ENCODE assay signal across 9 cellular contexts in genomic region chr5:132828846-132829494, GRCh38. TPM values are rescaled to one million over a fixed set of nuclear protein-coding genes. Genes with fewer than 3 reads are reported as not detected.
DNase-seq lines count a peak whose midpoint lies in the region; ATAC-seq and TF ChIP-seq lines count a peak whose summit lies in the region.
"Had no signal": no experiment of that assay in that cellular context is flagged by ENCODE, and none has a peak within 500 bp of the region (broad histone marks: within the 10 kb centered on the region; RNA-seq: fewer than 3 reads in every experiment).

No MANE protein-coding gene starts in this region.

- H3K9me3 Mint-ChIP-seq in activated T-cell treated with anti-CD3 and anti-CD28 coated beads, Interleukin-2, amount 50 U/mL, for 4 hours: no peaks in the 10 kb centered on the region
- H3K9me3 Mint-ChIP-seq in activated naive CD8-positive, alpha-beta T cell treated with anti-CD3 and anti-CD28 coated beads, Interleukin-2, amount 50 U/mL, for 24 hours: no peaks in the 10 kb centered on the region

- H3K4me1 Mint-ChIP-seq in activated T-cell treated with anti-CD3 and anti-CD28 coated beads, Interleukin-2, amount 50 U/mL, for 4 hours (ENCODE audit: low read depth): peaks cover 10% of the 10 kb centered on the region
- peaks cover 9% of the 10 kb centered on the region for H3K4me1 Mint-ChIP-seq in activated naive CD8-positive, alpha-beta T cell treated with anti-CD3 and anti-CD28 coated beads, Interleukin-2, amount 50 U/mL, for 24 hours

- WGBS in thyroid gland, 2 donors: 55 to 57% methylated on average over 4 of the region's 4 CpGs

- H3K36me3 Mint-ChIP-seq in activated T-cell treated with anti-CD3 and anti-CD28 coated beads, Interleukin-2, amount 50 U/mL, for 4 hours (ENCODE audit: insufficient read depth): no peaks in the 10 kb centered on the region
- H3K36me3 Mint-ChIP-seq in activated naive CD8-positive, alpha-beta T cell treated with anti-CD3 and anti-CD28 coated beads, Interleukin-2, amount 50 U/mL, for 24 hours (ENCODE audit: low read depth): no peaks in the 10 kb centered on the region

- no peak for DNase-seq in activated T-cell treated with anti-CD3 and anti-CD28 coated beads, Interleukin-2, amount 50 U/mL, for 4 hours
- DNase-seq in activated T-cell treated with anti-CD3 and anti-CD28 coated beads, Interleukin-2, amount 50 U/mL, for 48 hours: no peak
- no peak for DNase-seq in activated naive CD8-positive, alpha-beta T cell treated with anti-CD3 and anti-CD28 coated beads, Interleukin-2, amount 50 U/mL, for 24 hours
- DNase-seq in thyroid gland: peak; percentile 61 to 62
- no peak for DNase-seq in activated gamma-delta T cell treated with Interleukin-2 at 50 U/mL for 16 hours
- no peak for DNase-seq in foreskin melanocyte
- DNase-seq: stimulated activated CD4-positive, alpha-beta T cell treated with anti-CD3 and anti-CD28 coated beads, Interleukin-2, amount 100 ng/mL, for 24 hours had no signal

- peaks cover 10 to 16% of the 10 kb centered on the region in 2 donors for H3K4me1 ChIP-seq in thyroid gland

- intact Hi-C loops in thyroid gland (cut with DNase I): loop anchor here (5.0 to 10.0 kb wide), 4 partner anchors 43 to 444 kb away; partner anchors contain the start of genes CCNI2 and LEAP2

- peak overlapping the region; percentile 88 for H3K27ac ChIP-seq in layer of hippocampus (ENCODE audit: low read depth, low read length)
- no peak overlapping the region for H3K27ac ChIP-seq in thyroid gland

- no peak for ATAC-seq in activated T-cell treated with anti-CD3 and anti-CD28 coated beads, Interleukin-2, amount 50 U/mL, for 4 hours
- ATAC-seq in activated naive CD8-positive, alpha-beta T cell treated with anti-CD3 and anti-CD28 coated beads, Interleukin-2, amount 50 U/mL, for 24 hours: no peak
- ATAC-seq in GM18870 (IDR thresholded peaks at IDR 0.05; ENCODE audit: unreplicated experiment): no peak

- H3K4me3 ChIP-seq in thyroid gland (replicated peaks in 1 of 3): no peak overlapping the region

- TF ChIP-seq CTCF in thyroid gland (IDR thresholded peaks at IDR 0.05): no peak

- TF ChIP-seq POLR2A in thyroid gland (IDR thresholded peaks at IDR 0.05): no peak

- H3K27me3 Mint-ChIP-seq in activated T-cell treated with anti-CD3 and anti-CD28 coated beads, Interleukin-2, amount 50 U/mL, for 4 hours (ENCODE audit: low read depth): peaks cover 54% of the 10 kb centered on the region
- peaks cover 65% of the 10 kb centered on the region for H3K27me3 Mint-ChIP-seq in activated naive CD8-positive, alpha-beta T cell treated with anti-CD3 and anti-CD28 coated beads, Interleukin-2, amount 50 U/mL, for 24 hours

- no peak overlapping the region for H3K27ac Mint-ChIP-seq in activated naive CD8-positive, alpha-beta T cell treated with anti-CD3 and anti-CD28 coated beads, Interleukin-2, amount 50 U/mL, for 24 hours

- no peaks in the 10 kb centered on the region for H3K9me3 ChIP-seq in thyroid gland

- no peaks in the 10 kb centered on the region for H3K36me3 ChIP-seq in thyroid gland

- peak overlapping the region; percentile 82 for H3K4me3 Mint-ChIP-seq in activated T-cell treated with anti-CD3 and anti-CD28 coated beads, Interleukin-2, amount 50 U/mL, for 4 hours
- H3K4me3 Mint-ChIP-seq in activated naive CD8-positive, alpha-beta T cell treated with anti-CD3 and anti-CD28 coated beads, Interleukin-2, amount 50 U/mL, for 24 hours: peak overlapping the region; percentile 81

- H3K27me3 ChIP-seq in layer of hippocampus (ENCODE audit: control insufficient read depth, insufficient read depth, low read length) (no peaks in the 10 kb centered on the region), thyroid gland (no peaks in the 10 kb centered on the region)

RNA-seq across cellular contexts. Expression of gene SHROOM1, which starts 1.5 kb away (rescaled TPM):
- total RNA-seq in activated T-cell treated with anti-CD3 and anti-CD28 coated beads, Interleukin-2, amount 50 U/mL, for 4 hours: 1 to 10 TPM in 1 of 3 donors, under 1 TPM in 2; 0.79 to 1.4 (median 0.83) TPM
- total RNA-seq in thyroid gland: 10 to 100 TPM in 3 of 4 donors, 1 to 10 TPM in 1; 7.6 to 21.4 (median 14.2) TPM

RNA-seq across cellular contexts. Expression of gene SOWAHA, which starts 15.9 kb away (rescaled TPM):
- total RNA-seq in activated T-cell treated with anti-CD3 and anti-CD28 coated beads, Interleukin-2, amount 50 U/mL, for 4 hours: under 1 TPM in 1 of 3 donors, not detected in 2; 0.05 TPM
- 1 to 10 TPM; 3.7 to 9.3 (median 4.6) TPM for total RNA-seq in thyroid gland

RNA-seq across cellular contexts. Expression of gene GDF9, which starts 37.3 kb away (rescaled TPM):
- total RNA-seq in activated T-cell treated with anti-CD3 and anti-CD28 coated beads, Interleukin-2, amount 50 U/mL, for 4 hours: under 1 TPM; 0.27 to 0.89 (median 0.32) TPM
- total RNA-seq in thyroid gland: under 1 TPM in 2 of 4 donors, not detected in 2; 0.27 to 0.33 TPM

RNA-seq across cellular contexts. Expression of gene UQCRQ, which starts 37.5 kb away (rescaled TPM):
- total RNA-seq in activated T-cell treated with anti-CD3 and anti-CD28 coated beads, Interleukin-2, amount 50 U/mL, for 4 hours: 100 to 1,000 TPM; 475 to 549 (median 490) TPM
- total RNA-seq in thyroid gland: 100 to 1,000 TPM in 3 of 4 donors, 10 to 100 TPM in 1; 59.2 to 235 (median 118) TPM

RNA-seq across cellular contexts. Expression of gene LEAP2, which starts 44.5 kb away (rescaled TPM):
- total RNA-seq in activated T-cell treated with anti-CD3 and anti-CD28 coated beads, Interleukin-2, amount 50 U/mL, for 4 hours: 1 to 10 TPM; 1.9 to 2.1 (median 1.9) TPM
- total RNA-seq in thyroid gland: 1 to 10 TPM; 1.5 to 4.8 (median 2.9) TPM

Comparison
In these comparisons a context has a peak if more than half of its experiments do, and no peak if none do; other contexts are left out.
1. DNase-seq: peak in thyroid gland (2 of 2); none in activated T-cell treated with anti-CD3 and anti-CD28 coated beads, Interleukin-2, amount 50 U/mL, for 4 hours (single experiment), activated T-cell treated with anti-CD3 and anti-CD28 coated beads, Interleukin-2, amount 50 U/mL, for 48 hours (0 of 2), activated naive CD8-positive, alpha-beta T cell treated with anti-CD3 and anti-CD28 coated beads, Interleukin-2, amount 50 U/mL, for 24 hours (single experiment), activated gamma-delta T cell treated with Interleukin-2 at 50 U/mL for 16 hours (single experiment) and foreskin melanocyte (single experiment).
2. RNA of gene SOWAHA, which starts 15.9 kb away (total RNA-seq): 3.7 to 9.3 TPM in thyroid gland; 0.05 TPM in activated T-cell treated with anti-CD3 and anti-CD28 coated beads, Interleukin-2, amount 50 U/mL, for 4 hours; every median in the first group is over 4 times any median in the second.